14 cellular contexts compared by ENCODE assay signal in genomic region chr7:66696774-66697191, GRCh38. TPM values are rescaled to one million over a fixed set of nuclear protein-coding genes. Genes with fewer than 3 reads are reported as not detected.
DNase-seq lines count a peak whose midpoint lies in the region; ATAC-seq and TF ChIP-seq lines count a peak whose summit lies in the region.
"Had no signal": no experiment of that assay in that cellular context is flagged by ENCODE, and none has a peak within 500 bp of the region (broad histone marks: within the 10 kb centered on the region; RNA-seq: fewer than 3 reads in every experiment).

No MANE protein-coding gene starts in this region.

- H3K4me1 ChIP-seq in gastroesophageal sphincter, result peaks cover 0 to 39% (median 8%) of the 10 kb centered on the region in 3 donors

- H3K4me3 ChIP-seq in gastroesophageal sphincter, result no peak overlapping the region
- H3K4me3 ChIP-seq: adrenal gland had no signal

- H3K27ac ChIP-seq in gastroesophageal sphincter, result peak overlapping the region in 3 of 4 donors; percentile 64 to 71 (median 66)

- no peak for TF ChIP-seq CTCF in gastroesophageal sphincter (IDR thresholded peaks at IDR 0.05)

- TF ChIP-seq POLR2A in gastroesophageal sphincter (IDR thresholded peaks at IDR 0.05), result no peak

- whole genome bisulfite sequencing in gastroesophageal sphincter (ENCODE audit: low coverage in 1 of 2), 2 donors, result 60% methylated on average over 1 of the region's 2 CpGs; no CpG with 5 or more reads in 1 of the 2 donors

- no peak for ATAC-seq in gastroesophageal sphincter
- no peak for ATAC-seq in GM18517 (IDR thresholded peaks at IDR 0.05; ENCODE audit: unreplicated experiment)
- ATAC-seq in GM19035 (IDR thresholded peaks at IDR 0.05; ENCODE audit: unreplicated experiment), result no peak
- ATAC-seq: stimulated activated naive B cell treated with anti-CD40 and anti-IgM and Interleukin-4, amounts not matched to agents 10 μg/mL and 1 μg/mL and 100 μg/mL, for 72 hours had no signal

- H3K36me3 ChIP-seq in gastroesophageal sphincter, result peaks cover 0 to 19% of the 10 kb centered on the region in 2 donors
- H3K36me3 ChIP-seq: adrenal gland had no signal

- no peaks in the 10 kb centered on the region for H3K27me3 ChIP-seq in gastroesophageal sphincter
- H3K27me3 ChIP-seq: adrenal gland had no signal

- DNase-seq in AG20443 (ENCODE audit: low spot score), result peak; percentile 46
- peak; percentile 25 for DNase-seq in HCEC 1CT
- DNase-seq in SK-MEL-5 (ENCODE audit: low read depth, low spot score), result peak; percentile 34
- DNase-seq in activated effector memory CD4-positive, alpha-beta T cell treated with Interleukin-2 at 50 U/mL for 16 hours, result no peak
- DNase-seq in NCI-H1436 (lab: John Stamatoyannopoulos, UW), result no peak
- DNase-seq: activated CD4-positive, CD25-positive, alpha-beta regulatory T cell treated with anti-CD3 and anti-CD28 coated beads, Interleukin-2, amount 50 U/mL, for 72 hours; Calu3; foreskin melanocyte; H9; stimulated activated naive B cell treated with anti-CD40 and anti-IgM and Interleukin-4, amounts not matched to agents 10 μg/mL and 1 μg/mL and 100 μg/mL, for 72 hours had no signal

- H3K9me3 ChIP-seq in gastroesophageal sphincter, result no peaks in the 10 kb centered on the region
- H3K9me3 ChIP-seq: adrenal gland had no signal

- TF ChIP-seq EP300 in gastroesophageal sphincter (IDR thresholded peaks at IDR 0.05), result no peak

- in situ Hi-C loops in SK-MEL-5 (cut with HindIII; ENCODE audit: low pct_unique_long_range_greater_than_20kb, low sequenced_read_pairs), result no loop called here

RNA-seq across cellular contexts. Expression of gene RABGEF1, which starts 43.8 kb away (rescaled TPM):
- 37.4 and 37.6 TPM in 2 replicates for total RNA-seq in SK-MEL-5 (2014; rRNA removed; shearing (Covaris generic))
- polyA plus RNA-seq in SK-MEL-5 (2015; cell fraction: cytosol; rRNA removed), result 24.6 and 24.9 TPM in 2 replicates
- 21.2 and 25.4 TPM in 2 replicates for polyA plus RNA-seq in SK-MEL-5 (2015; cell fraction: nucleus; rRNA removed)
- total RNA-seq in gastroesophageal sphincter, result 10 to 100 TPM; 37.8 to 59.9 (median 39.8) TPM

Comparison
In these comparisons a context has a peak if more than half of its experiments do, and no peak if none do; other contexts are left out.
1. DNase-seq: peak in AG20443 (single experiment), HCEC 1CT (single experiment) and SK-MEL-5 (single experiment); none in activated effector memory CD4-positive, alpha-beta T cell treated with Interleukin-2 at 50 U/mL for 16 hours (single experiment) and NCI-H1436 (single experiment).